16 cellular contexts compared by ENCODE assay signal in the genomic region with DNA sequence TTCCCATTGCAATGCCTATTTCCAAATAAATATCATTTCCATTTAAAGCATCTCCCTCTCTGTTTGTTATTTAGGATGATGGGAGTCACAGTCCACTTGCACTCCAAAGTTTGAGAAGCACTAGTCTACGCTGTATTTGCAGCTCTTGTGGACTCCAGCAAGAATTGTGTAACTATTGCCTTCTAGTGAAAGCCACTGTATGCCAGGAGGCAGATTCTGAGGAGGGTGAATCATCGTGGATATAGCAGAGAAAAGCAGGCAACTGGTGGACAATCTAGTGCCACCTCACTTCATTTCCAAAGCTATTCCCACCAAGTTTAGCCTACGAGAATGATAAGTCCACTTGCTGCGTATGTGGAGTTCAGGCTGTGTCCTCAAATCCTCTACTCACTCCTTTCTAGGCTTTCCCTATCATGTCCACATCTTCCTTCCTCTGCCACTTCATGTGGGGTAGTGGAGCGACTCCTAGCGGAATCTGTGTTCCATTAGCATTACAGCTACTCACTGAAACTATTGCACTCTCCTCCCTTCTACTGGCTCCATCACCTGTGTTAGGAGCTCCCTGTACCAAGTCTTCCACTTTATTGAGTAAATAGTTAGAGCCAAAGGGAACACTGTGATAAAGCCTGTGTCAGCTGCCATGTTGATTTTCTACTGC.
DNase-seq lines count a peak whose midpoint lies in the region; ATAC-seq, FAIRE-seq and TF ChIP-seq lines count a peak whose summit lies in the region.
"Had no signal": no experiment of that assay in that cellular context is flagged by ENCODE, and none has a peak within 500 bp of the region (broad histone marks: within the 10 kb centered on the region; RNA-seq: fewer than 3 reads in every experiment).

No MANE protein-coding gene starts in this region.

- peak; percentile 41 for DNase-seq in GM23248
- DNase-seq in NAMALWA (ENCODE audit: low spot score), result peak; percentile 6
- DNase-seq in H1 (ENCODE audit: low read depth in 1 of 2, low spot score in 2 of 2), result no peak
- peak; percentile 54 for DNase-seq in mesendoderm
- no peak for DNase-seq in effector memory CD4-positive, alpha-beta T cell
- no peak for DNase-seq in stimulated activated naive CD4-positive, alpha-beta T cell (lab: John Stamatoyannopoulos, UW)
- DNase-seq in activated effector memory CD4-positive, alpha-beta T cell treated with Interleukin-2 at 50 U/mL for 16 hours, result no peak
- DNase-seq: activated CD4-positive, alpha-beta memory T cell treated with anti-CD3 and anti-CD28 coated beads, Interleukin-2, amount 10 ng/mL, durations not matched to agents 7 days and 5 days; aorta; CD8-positive, alpha-beta memory T cell; NCI-H1930; ovary; T-helper 9 cell had no signal

- CTCF ChIA-PET in H1 (lab: Charles Lee; ENCODE audit: partially characterized antibody), result interaction anchor here (0.7 to 1.2 kb wide), 2 partner anchors 10 to 156 kb away, joined by 3 to 5 read pairs; no protein-coding TSS in a partner anchor

- no peak overlapping the region for H3K4me2 ChIP-seq in GM23248 (ENCODE audit: unreplicated experiment)
- H3K4me2 ChIP-seq in H1 (ENCODE audit: insufficient read depth in 1 of 2, low read depth in 2 of 2, low read length in 2 of 2), result no peak overlapping the region
- H3K4me2 ChIP-seq in mesendoderm (ENCODE audit: low read length), result no peak overlapping the region

- H3K9me2 ChIP-seq in GM23248 (ENCODE audit: insufficient read depth), result no peaks in the 10 kb centered on the region

- peak; percentile 66 to 71 for TF ChIP-seq RAD21 in H1 (IDR thresholded peaks at IDR 0.05 in 1 of 2, conservative IDR thresholded peaks at IDR 0.05 in 1 of 2; ENCODE audit: low read depth in 2 of 2, low read length in 2 of 2)

- peak in 1 of 3 experiments; percentile 54; a peak in 2 of 4 replicates for TF ChIP-seq CTCF in H1 (IDR thresholded peaks at IDR 0.05; ENCODE audit: control extremely low read depth in 1 of 3, insufficient read depth in 1 of 3, low read depth in 1 of 3, low read length in 3 of 3)

- H3K36me3 ChIP-seq in GM23248 (ENCODE audit: low read depth) (no peaks in the 10 kb centered on the region), H1 (ENCODE audit: control insufficient read depth in 2 of 4, insufficient read depth in 4 of 4, low read length in 3 of 4) (no peaks in the 10 kb centered on the region), mesendoderm (ENCODE audit: control insufficient read depth, insufficient read depth, low read length) (no peaks in the 10 kb centered on the region)
- no peaks in the 10 kb centered on the region for H3K36me3 ChIP-seq in effector memory CD4-positive, alpha-beta T cell (ENCODE audit: control insufficient read depth, insufficient read depth, low read length)
- H3K36me3 ChIP-seq: ovary had no signal

- H3K79me1 ChIP-seq in H1 (ENCODE audit: low read depth, low read length), result no peaks in the 10 kb centered on the region
- no peaks in the 10 kb centered on the region for H3K79me1 ChIP-seq in mesendoderm (ENCODE audit: low read length)

- POLR2A ChIA-PET in H1 (lab: Charles Lee; ENCODE audit: partially characterized antibody), result no interaction called here

- H3K9ac ChIP-seq in GM23248 (no peak overlapping the region), H1 (replicated peaks in 1 of 4; ENCODE audit: extremely low read depth in 1 of 4, low read depth in 3 of 4, low read length in 3 of 4) (no peak overlapping the region), mesendoderm (ENCODE audit: low read length) (no peak overlapping the region)

- no peak for ATAC-seq in HG02970 (IDR thresholded peaks at IDR 0.05; ENCODE audit: low FRiP score, unreplicated experiment)
- ATAC-seq: activated T-helper 17 cell treated with anti-CD3 and anti-CD28 coated beads, Interleukin-2, amount 50 U/mL, for 72 hours had no signal

- H3K23me2 ChIP-seq in H1 (ENCODE audit: low read depth, low read length), result no peaks in the 10 kb centered on the region

- no peak overlapping the region for H4K91ac ChIP-seq in H1 (replicated peaks; ENCODE audit: insufficient read length, low read length)

- H3K27me3 ChIP-seq in GM23248 (replicated peaks; ENCODE audit: insufficient read depth) (no peaks in the 10 kb centered on the region), H1 (replicated peaks in 1 of 4; ENCODE audit: control insufficient read depth in 3 of 4, extremely low read depth in 1 of 4, insufficient read depth in 3 of 4, low read length in 3 of 4) (no peaks in the 10 kb centered on the region), mesendoderm (ENCODE audit: insufficient read depth, low read length, poor library complexity) (no peaks in the 10 kb centered on the region)
- H3K27me3 ChIP-seq in effector memory CD4-positive, alpha-beta T cell (replicated peaks; ENCODE audit: control insufficient read depth, insufficient read depth, low read length, poor library complexity, severe bottlenecking), result no peaks in the 10 kb centered on the region
- H3K27me3 ChIP-seq: ovary had no signal

- H3K14ac ChIP-seq in H1 (ENCODE audit: insufficient read length), result no peak overlapping the region

- H3K9me3 ChIP-seq in GM23248 (ENCODE audit: low read depth) (no peaks in the 10 kb centered on the region), H1 (ENCODE audit: insufficient read depth in 2 of 2, low read depth in 1 of 2, low read length in 1 of 2) (no peaks in the 10 kb centered on the region)
- no peaks in the 10 kb centered on the region for H3K9me3 ChIP-seq in effector memory CD4-positive, alpha-beta T cell (ENCODE audit: control insufficient read depth, low read length)
- H3K9me3 ChIP-seq: ovary had no signal

- H3K4me3 ChIP-seq in GM23248 (no peak overlapping the region), H1 (ENCODE audit: extremely low read depth in 1 of 4, insufficient read depth in 2 of 4, low read depth in 3 of 4, low read length in 4 of 4) (no peak overlapping the region), mesendoderm (ENCODE audit: low read length) (no peak overlapping the region)
- no peak overlapping the region for H3K4me3 ChIP-seq in effector memory CD4-positive, alpha-beta T cell (ENCODE audit: insufficient read depth, low read depth, low read length, poor library complexity, severe bottlenecking)
- H3K4me3 ChIP-seq: ovary had no signal

- no peak overlapping the region for H2BK15ac ChIP-seq in H1 (ENCODE audit: low read length)
- H2BK15ac ChIP-seq in mesendoderm (replicated peaks; ENCODE audit: low read depth), result no peak overlapping the region

- H3K79me2 ChIP-seq in GM23248 (ENCODE audit: insufficient read depth) (no peaks in the 10 kb centered on the region), H1 (ENCODE audit: control insufficient read depth in 1 of 2, insufficient read depth in 2 of 2, low read length in 2 of 2) (no peaks in the 10 kb centered on the region), mesendoderm (ENCODE audit: control insufficient read depth, insufficient read depth, low read length) (no peaks in the 10 kb centered on the region)

- H3K56ac ChIP-seq in H1 (replicated peaks; ENCODE audit: insufficient read length, low read depth, low read length), result no peak overlapping the region
- no peak overlapping the region for H3K56ac ChIP-seq in mesendoderm (ENCODE audit: low read length)

- H2BK12ac ChIP-seq in H1 (ENCODE audit: low read depth, low read length), result no peak overlapping the region

- H3K4ac ChIP-seq in H1 (replicated peaks; ENCODE audit: insufficient read length, low read depth, low read length) (no peak overlapping the region), mesendoderm (ENCODE audit: low read depth, low read length) (no peak overlapping the region)

- H4K5ac ChIP-seq in H1 (ENCODE audit: insufficient read length, low read depth, low read length), result no peak overlapping the region
- no peak overlapping the region for H4K5ac ChIP-seq in mesendoderm (ENCODE audit: low read length)

- in situ Hi-C loops in GM23248 (cut with MboI), result no loop called here

- H3K18ac ChIP-seq in H1 (ENCODE audit: extremely low read depth, low read length) (no peak overlapping the region), mesendoderm (ENCODE audit: low read length) (no peak overlapping the region)

- H3K4me1 ChIP-seq in GM23248 (ENCODE audit: insufficient read depth) (no peaks in the 10 kb centered on the region), H1 (replicated peaks in 1 of 4; ENCODE audit: control insufficient read depth in 3 of 4, insufficient read depth in 4 of 4, low read length in 3 of 4) (no peaks in the 10 kb centered on the region; a peak in 2 of 7 replicates), mesendoderm (ENCODE audit: control insufficient read depth, low read depth, low read length) (no peaks in the 10 kb centered on the region)
- no peaks in the 10 kb centered on the region for H3K4me1 ChIP-seq in effector memory CD4-positive, alpha-beta T cell (ENCODE audit: control insufficient read depth, insufficient read depth, low read length, poor library complexity, severe bottlenecking)

- WGBS in GM23248 (ENCODE audit: low coverage in 1 of 2, low lambda C conversion rate in 2 of 2, missing lambda C conversion rate in 2 of 2), 2 experiments, result 27 to 30% methylated on average over 6 of the region's 6 CpGs
- 76% methylated on average over 6 of the region's 6 CpGs; no CpG with 5 or more reads in 1 of the 2 experiments for WGBS in H1 (ENCODE audit: extremely low coverage in 1 of 2, insufficient coverage in 1 of 2, insufficient read length in 1 of 2, insufficient replicate concordance in 2 of 2, low coverage in 1 of 2, low lambda C conversion rate in 2 of 2, missing lambda C conversion rate in 1 of 2), 2 experiments
- no CpG with 5 or more reads among the region's 6 CpGs for WGBS in mesendoderm (ENCODE audit: extremely low coverage, insufficient coverage, low lambda C conversion rate)

- no peak for TF ChIP-seq EP300 in H1 (IDR thresholded peaks at IDR 0.05; ENCODE audit: borderline replicate concordance in 1 of 2, low read depth in 2 of 2, low read length in 2 of 2)

- 0 out of 2 replicates have a peak overlapping the region, but pooled peaks have one; percentile 49 for H2BK20ac ChIP-seq in H1 (ENCODE audit: low read length)

- H4K8ac ChIP-seq in H1 (ENCODE audit: extremely low read depth, insufficient read depth, low read length) (no peak overlapping the region), mesendoderm (ENCODE audit: low read depth, low read length) (no peak overlapping the region)

- H2AK5ac ChIP-seq in H1 (ENCODE audit: low read depth, low read length) (no peak overlapping the region), mesendoderm (ENCODE audit: low read length) (no peak overlapping the region)

- H4K20me1 ChIP-seq in GM23248 (ENCODE audit: insufficient read depth) (no peaks in the 10 kb centered on the region), H1 (replicated peaks in 1 of 2; ENCODE audit: control insufficient read depth in 1 of 2, insufficient read depth in 2 of 2, low read length in 2 of 2) (no peaks in the 10 kb centered on the region)

- H3F3A ChIP-seq in GM23248 (ENCODE audit: insufficient read depth), result no peaks in the 10 kb centered on the region

- H2BK5ac ChIP-seq in H1 (ENCODE audit: low read depth, low read length) (no peak overlapping the region), mesendoderm (ENCODE audit: low read length) (no peak overlapping the region)

- no peak overlapping the region for H2AFZ ChIP-seq in GM23248
- H2AFZ ChIP-seq in H1 (ENCODE audit: low read length), result 0 out of 2 replicates have a peak overlapping the region, but pooled peaks have one; percentile 57

- H3K27ac ChIP-seq in GM23248 (no peak overlapping the region), H1 (ENCODE audit: low read depth, low read length) (no peak overlapping the region), mesendoderm (ENCODE audit: low read depth, low read length) (no peak overlapping the region)
- no peak overlapping the region for H3K27ac ChIP-seq in effector memory CD4-positive, alpha-beta T cell (ENCODE audit: insufficient read depth, low read length, poor library complexity, severe bottlenecking)
- H3K27ac ChIP-seq: ovary had no signal

- TF ChIP-seq POLR2A in H1 (IDR thresholded peaks at IDR 0.05; ENCODE audit: control extremely low read depth in 1 of 2, low read depth in 2 of 2, low read length in 2 of 2), result no peak

- FAIRE-seq in H1 (lab: Jason Lieb, UNC), result no peak
- FAIRE-seq: islet of Langerhans had no signal

- H3K23ac ChIP-seq in H1 (ENCODE audit: insufficient read length) (no peak overlapping the region), mesendoderm (ENCODE audit: low read length) (no peak overlapping the region)

- H2BK120ac ChIP-seq in H1 (replicated peaks; ENCODE audit: low read depth, low read length) (no peak overlapping the region), mesendoderm (ENCODE audit: low read depth, low read length) (no peak overlapping the region)

Comparison
In these comparisons a context has a peak if more than half of its experiments do, and no peak if none do; other contexts are left out.
1. DNase-seq: peak in GM23248 (single experiment), NAMALWA (single experiment) and mesendoderm (single experiment); none in H1 (0 of 2), effector memory CD4-positive, alpha-beta T cell (0 of 3), stimulated activated naive CD4-positive, alpha-beta T cell (0 of 6) and activated effector memory CD4-positive, alpha-beta T cell treated with Interleukin-2 at 50 U/mL for 16 hours (single experiment).